Comparison of ENCODE assay signal across 10 cellular contexts in the genomic region with DNA sequence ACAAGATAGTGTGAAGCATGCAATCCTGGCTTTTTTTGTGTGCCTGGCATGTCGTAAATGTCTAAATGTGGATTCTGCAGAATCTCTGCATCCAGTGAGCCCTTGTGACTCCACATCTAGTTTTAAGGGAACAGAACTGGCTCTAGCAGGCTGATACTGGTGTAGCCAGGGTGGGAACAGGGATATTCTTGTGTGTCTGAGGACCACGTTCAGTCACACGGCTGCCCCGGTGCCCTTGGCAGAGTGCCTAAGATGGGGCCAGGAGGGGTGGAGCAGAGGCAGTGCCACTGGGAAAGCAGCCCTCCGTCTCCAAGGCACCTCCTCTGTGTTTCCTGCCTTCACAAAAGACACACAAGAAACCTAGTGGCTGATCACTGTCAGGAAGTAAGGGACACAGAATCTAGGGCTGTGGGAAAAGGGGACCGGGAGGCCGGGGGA.
A peak's percentile ranks its signal among the peaks of the same experiment; 100 is the strongest.
DNase-seq lines count a peak whose midpoint lies in the region; ATAC-seq and TF ChIP-seq lines count a peak whose summit lies in the region.
"Had no signal": no experiment of that assay in that cellular context is flagged by ENCODE, and none has a peak within 500 bp of the region (broad histone marks: within the 10 kb centered on the region; RNA-seq: fewer than 3 reads in every experiment).

No MANE protein-coding gene starts in this region.

- peak overlapping the region; percentile 83 for H4K8ac ChIP-seq in mesendoderm (ENCODE audit: low read depth, low read length)

- H2BK5ac ChIP-seq in mesendoderm (ENCODE audit: low read length) = no peak overlapping the region

- no peak overlapping the region for H2BK120ac ChIP-seq in mesendoderm (ENCODE audit: low read depth, low read length)

- no peak overlapping the region for H2AK5ac ChIP-seq in mesendoderm (ENCODE audit: low read length)

- DNase-seq in Right ventricle myocardium inferior (ENCODE audit: missing footprints) = peak; percentile 66
- DNase-seq in cardiac septum (ENCODE audit: low spot score) = no peak
- DNase-seq in dermis blood vessel endothelial cell = peak; percentile 83
- DNase-seq in mesendoderm = peak; percentile 53
- no peak for DNase-seq in globus pallidus (ENCODE audit: low spot score)
- DNase-seq in activated gamma-delta T cell (lab: John Stamatoyannopoulos, UW) = no peak
- DNase-seq: activated naive CD8-positive, alpha-beta T cell treated with anti-CD3 and anti-CD28 coated beads for 36 hours had no signal

- H2BK15ac ChIP-seq in mesendoderm (replicated peaks; ENCODE audit: low read depth) = no peak overlapping the region

- no peaks in the 10 kb centered on the region for H3K27me3 ChIP-seq in mesendoderm (ENCODE audit: insufficient read depth, low read length, poor library complexity)
- H3K27me3 ChIP-seq: BLaER1 had no signal

- no peaks in the 10 kb centered on the region for H3K4me1 ChIP-seq in mesendoderm (ENCODE audit: control insufficient read depth, low read depth, low read length)
- H3K4me1 ChIP-seq: BLaER1 had no signal

- no peak overlapping the region for H4K5ac ChIP-seq in mesendoderm (ENCODE audit: low read length)

- no peak overlapping the region for H3K9ac ChIP-seq in mesendoderm (ENCODE audit: low read length)
- H3K9ac ChIP-seq: BLaER1 had no signal

- no peak overlapping the region for H3K18ac ChIP-seq in mesendoderm (ENCODE audit: low read length)

- ATAC-seq in Right ventricle myocardium inferior (peak; percentile 32), GM18505 (IDR thresholded peaks at IDR 0.05; ENCODE audit: unreplicated experiment) (no peak), HG03571 (IDR thresholded peaks at IDR 0.05; ENCODE audit: unreplicated experiment) (no peak)

- H3K27ac ChIP-seq in mesendoderm (ENCODE audit: low read depth, low read length) = no peak overlapping the region
- H3K27ac ChIP-seq: BLaER1 had no signal

- no peak overlapping the region for H3K4me2 ChIP-seq in mesendoderm (ENCODE audit: low read length)
- H3K4me2 ChIP-seq: BLaER1 had no signal

- H3K4ac ChIP-seq in mesendoderm (ENCODE audit: low read depth, low read length) = no peak overlapping the region

- no peaks in the 10 kb centered on the region for H3K36me3 ChIP-seq in mesendoderm (ENCODE audit: control insufficient read depth, insufficient read depth, low read length)
- H3K36me3 ChIP-seq: BLaER1 had no signal

- WGBS in mesendoderm (ENCODE audit: extremely low coverage, insufficient coverage, low lambda C conversion rate) = no CpG with 5 or more reads among the region's 7 CpGs

- intact Hi-C loops in Right ventricle myocardium inferior (cut with DNase I) = loop anchor here (10.0 kb wide), 1 partner anchor 241 kb away; no protein-coding TSS in a partner anchor
- intact Hi-C loops in cardiac septum (cut with DNase I) = no loop called here

- no peak for TF ChIP-seq POLR2A in GM18505 (IDR thresholded peaks at IDR 0.05; ENCODE audit: borderline replicate concordance, extremely low read depth, insufficient read depth, insufficient read length)

- no peak overlapping the region for H3K4me3 ChIP-seq in mesendoderm (ENCODE audit: low read length)
- H3K4me3 ChIP-seq: BLaER1 had no signal

- H3K79me1 ChIP-seq in mesendoderm (ENCODE audit: low read length) = no peaks in the 10 kb centered on the region

- peak overlapping the region; percentile 39 for H3K56ac ChIP-seq in mesendoderm (ENCODE audit: low read length)

- no peaks in the 10 kb centered on the region for H3K79me2 ChIP-seq in mesendoderm (ENCODE audit: control insufficient read depth, insufficient read depth, low read length)

- H3K23ac ChIP-seq in mesendoderm (ENCODE audit: low read length) = no peak overlapping the region

Comparison
In these comparisons a context has a peak if more than half of its experiments do, and no peak if none do; other contexts are left out.
1. DNase-seq: peak in Right ventricle myocardium inferior (single experiment), dermis blood vessel endothelial cell (single experiment) and mesendoderm (single experiment); none in cardiac septum (single experiment), globus pallidus (single experiment) and activated gamma-delta T cell (single experiment).